Comparison of ENCODE assay signal across 11 cellular contexts in genomic region chr11:3786781-3787428, GRCh38. TPM values are rescaled to one million over a fixed set of nuclear protein-coding genes. Genes with fewer than 3 reads are reported as not detected.
A peak's percentile ranks its signal among the peaks of the same experiment; 100 is the strongest.
DNase-seq lines count a peak whose midpoint lies in the region; ATAC-seq, FAIRE-seq and TF ChIP-seq lines count a peak whose summit lies in the region.
"Had no signal": no experiment of that assay in that cellular context is flagged by ENCODE, and none has a peak within 500 bp of the region (broad histone marks: within the 10 kb centered on the region; RNA-seq: fewer than 3 reads in every experiment).

No MANE protein-coding gene starts in this region.

- H3K27ac ChIP-seq in 22Rv1 = peak overlapping the region; percentile 65
- H3K27ac ChIP-seq in HepG2 (ENCODE audit: extremely low read length, insufficient read depth, low read length) = no peak overlapping the region
- peak overlapping the region in 7 of 59 donors; percentile 18 to 53 (median 30) for H3K27ac ChIP-seq in dorsolateral prefrontal cortex
- no peak overlapping the region for H3K27ac ChIP-seq in MM.1S (ENCODE audit: low read length)
- H3K27ac ChIP-seq: gastroesophageal sphincter had no signal

- peaks cover 22% of the 10 kb centered on the region for H3K4me1 ChIP-seq in adipocyte (ENCODE audit: control insufficient read depth, insufficient read depth, low read length)
- peaks cover 17% of the 10 kb centered on the region for H3K4me1 ChIP-seq in HepG2 (ENCODE audit: insufficient read depth, low read length)
- no peaks in the 10 kb centered on the region for H3K4me1 ChIP-seq in MM.1S (ENCODE audit: low read length)

- no peak for TF ChIP-seq CTCF in 22Rv1 (IDR thresholded peaks at IDR 0.05)
- no peak for TF ChIP-seq CTCF in HepG2 (CRISPR knock-in tag; IDR thresholded peaks at IDR 0.05)
- TF ChIP-seq CTCF in dorsolateral prefrontal cortex (IDR thresholded peaks at IDR 0.05 in 54 of 56, conservative IDR thresholded peaks at IDR 0.05 in 2 of 56; ENCODE audit: low read depth in 1 of 56, partially characterized antibody in 56 of 56) = no peak
- TF ChIP-seq CTCF in MM.1S (IDR thresholded peaks at IDR 0.05; ENCODE audit: low read length) = no peak

- H3K9me3 ChIP-seq in adipocyte (ENCODE audit: control insufficient read depth, low read length) = no peaks in the 10 kb centered on the region
- no peaks in the 10 kb centered on the region for H3K9me3 ChIP-seq in HepG2 (ENCODE audit: low read length)
- H3K9me3 ChIP-seq in MM.1S (replicated peaks; ENCODE audit: insufficient read depth, low read length) = no peaks in the 10 kb centered on the region
- H3K9me3 ChIP-seq: gastroesophageal sphincter had no signal

- H3F3A ChIP-seq in MM.1S (ENCODE audit: insufficient read depth, low read length) = no peaks in the 10 kb centered on the region

- TF ChIP-seq EP300 in HepG2 (IDR thresholded peaks at IDR 0.05; ENCODE audit: low read depth in 2 of 2, low read length in 2 of 2) = no peak
- TF ChIP-seq EP300 in HepG2 (CRISPR knock-in tag; IDR thresholded peaks at IDR 0.05; ENCODE audit: borderline replicate concordance) = no peak

- BruUV-seq in HepG2 (replicated peaks; lab: Mats Ljungman, UMichigan) = TSS peak; percentile 4

- H3K36me3 ChIP-seq in adipocyte (ENCODE audit: control insufficient read depth, insufficient read depth, low read length, severe bottlenecking) = peaks cover 6% of the 10 kb centered on the region
- H3K36me3 ChIP-seq in HepG2 (replicated peaks in 1 of 2; ENCODE audit: control insufficient read depth in 1 of 2, insufficient read depth in 2 of 2, low read length in 2 of 2) = peaks cover 2 to 33% of the 10 kb centered on the region in 2 experiments; a peak in 3 of 5 replicates
- 0 out of 2 replicates have a peak, but pooled peaks cover 4% of the 10 kb centered on the region for H3K36me3 ChIP-seq in MM.1S (replicated peaks; ENCODE audit: insufficient read depth, low read length)

- peaks cover 92% of the 10 kb centered on the region for H3K79me2 ChIP-seq in HepG2 (ENCODE audit: insufficient read depth, low read length)
- peaks cover 100% of the 10 kb centered on the region for H3K79me2 ChIP-seq in MM.1S (ENCODE audit: low read length)

- TF ChIP-seq POLR2A in HepG2 (IDR thresholded peaks at IDR 0.05; ENCODE audit: insufficient read depth in 1 of 2, low read depth in 2 of 2, low read length in 2 of 2) = no peak

- POLR2A ChIA-PET in HepG2 (lab: Yijun Ruan, JAX) = no interaction called here

- H3K27me3 ChIP-seq in adipocyte (replicated peaks; ENCODE audit: control insufficient read depth, insufficient read depth, low read length) (no peaks in the 10 kb centered on the region), HepG2 (ENCODE audit: control insufficient read depth in 1 of 2, insufficient read depth in 2 of 2, low read length in 2 of 2) (no peaks in the 10 kb centered on the region), dorsolateral prefrontal cortex (no peaks in the 10 kb centered on the region), MM.1S (replicated peaks; ENCODE audit: insufficient read depth, low read length) (no peaks in the 10 kb centered on the region)
- H3K27me3 ChIP-seq: gastroesophageal sphincter had no signal

- 97% methylated on average over 8 of the region's 8 CpGs for WGBS in HepG2 (ENCODE audit: low lambda C conversion rate)

- H3K9ac ChIP-seq in adipocyte (ENCODE audit: low read length) = no peak overlapping the region
- H3K9ac ChIP-seq in HepG2 (ENCODE audit: insufficient read depth, low read depth, low read length) = no peak overlapping the region
- no peak overlapping the region for H3K9ac ChIP-seq in MM.1S (ENCODE audit: low read length)

- H3K4me2 ChIP-seq in HepG2 (ENCODE audit: low read depth, low read length) (no peak overlapping the region), MM.1S (ENCODE audit: low read depth, low read length) (no peak overlapping the region)

- no peak for ATAC-seq in HepG2
- ATAC-seq: gastroesophageal sphincter had no signal

- DNase-seq in EL (peak; percentile 22), adipocyte (ENCODE audit: low read depth) (no peak), HepG2 (ENCODE audit: low spot score) (no peak), dorsolateral prefrontal cortex (no peak), hypothalamus (lab: John Stamatoyannopoulos, UW) (no peak), NCI-H524 treated with DMSO at 0.1 percent for 48 hours (lab: John Stamatoyannopoulos, UW) (no peak), MM.1S (no peak)
- DNase-seq: NCI-H1092, substantia nigra had no signal

- FAIRE-seq in HepG2 (lab: Jason Lieb, UNC) = no peak

- peak overlapping the region; percentile 11 for H3K4me3 ChIP-seq in adipocyte (ENCODE audit: low read length)
- no peak overlapping the region for H3K4me3 ChIP-seq in HepG2 (replicated peaks in 1 of 3; ENCODE audit: insufficient read depth in 1 of 3, low read depth in 2 of 3, low read length in 3 of 3)
- H3K4me3 ChIP-seq in dorsolateral prefrontal cortex = no peak overlapping the region
- no peak overlapping the region for H3K4me3 ChIP-seq in MM.1S (ENCODE audit: low read length)
- H3K4me3 ChIP-seq: gastroesophageal sphincter had no signal

- H4K20me1 ChIP-seq in HepG2 (ENCODE audit: insufficient read depth, low read length) (peaks cover 27% of the 10 kb centered on the region), MM.1S (ENCODE audit: insufficient read depth, low read length) (peaks cover 18% of the 10 kb centered on the region; the same call in 1 of the 2 replicates)

- no peaks in the 10 kb centered on the region for H3K9me2 ChIP-seq in MM.1S (replicated peaks; ENCODE audit: insufficient read depth, low read length)

- intact Hi-C loops in HepG2 (cut with micrococcal nuclease; ENCODE audit: unreplicated experiment) (no loop called here), dorsolateral prefrontal cortex (cut with DNase I) (no loop called here)

- no peak for TF ChIP-seq RAD21 in HepG2 (CRISPR knock-in tag; IDR thresholded peaks at IDR 0.05)

- no peak overlapping the region for H2AFZ ChIP-seq in HepG2 (ENCODE audit: low read length)
- no peak overlapping the region for H2AFZ ChIP-seq in MM.1S (ENCODE audit: low read length)

- CTCF ChIA-PET in HepG2 (lab: Yijun Ruan, JAX; ENCODE audit: low intra/inter-chr PET ratio, low total read pairs) = no interaction called here

- in situ Hi-C loops in HepG2 (cut with HindIII; ENCODE audit: extremely low pct_ligation_motif_present, low pct_unique_long_range_greater_than_20kb) = no loop called here

RNA-seq across cellular contexts. Expression of gene NUP98, which starts 10.4 kb away (rescaled TPM):
- total RNA-seq in HepG2 (2016; rRNA removed; fragmentation: Illumina TruSeq; extraction: Trizol) (85.3 and 126 TPM in 2 replicates), dorsolateral prefrontal cortex (10 to 100 TPM; 40.2 to 80.3 (median 56.5) TPM)
- 43.1 and 51.6 TPM in 2 replicates for total RNA-seq in HepG2 (2016; cell fraction: cytosol; rRNA removed; fragmentation: Illumina TruSeq; extraction: Trizol; ENCODE audit: low read depth)
- 89.3 and 123 TPM in 2 replicates for total RNA-seq in HepG2 (2016; cell fraction: insoluble cytoplasmic fraction; rRNA removed; fragmentation: Illumina TruSeq; extraction: Trizol)
- 26.3 and 32.0 TPM in 2 replicates for total RNA-seq in HepG2 (2016; cell fraction: membrane; rRNA removed; fragmentation: Illumina TruSeq; extraction: Trizol)
- 76.7 and 93.4 TPM in 2 replicates for total RNA-seq in HepG2 (2016; cell fraction: nucleus; rRNA removed; fragmentation: Illumina TruSeq; extraction: Trizol)
- 73.6 and 76.6 TPM in 2 replicates for polyA plus RNA-seq in HepG2 (2011; rRNA removed)
- polyA plus RNA-seq in HepG2 (2011; cell fraction: cytosol; rRNA removed) = 69.6 and 79.5 TPM in 2 replicates
- 104 and 106 TPM in 2 replicates for polyA plus RNA-seq in HepG2 (2011; cell fraction: nucleus; rRNA removed)
- polyA plus RNA-seq in HepG2 (2012) = 30.9 and 40.3 TPM in 2 replicates
- polyA plus RNA-seq in HepG2 (2016; cell fraction: cytosol; fragmentation: Illumina TruSeq; extraction: Trizol; ENCODE audit: low read depth) = 3.7 and 4.0 TPM in 2 replicates
- polyA plus RNA-seq in HepG2 (2016; cell fraction: insoluble cytoplasmic fraction; fragmentation: Illumina TruSeq; extraction: Trizol; ENCODE audit: low read depth) = 75.4 and 87.3 TPM in 2 replicates
- polyA plus RNA-seq in HepG2 (2016; cell fraction: membrane; fragmentation: Illumina TruSeq; extraction: Trizol; ENCODE audit: low read depth) = 7.2 and 10.0 TPM in 2 replicates
- 69.6 and 70.2 TPM in 2 replicates for polyA plus RNA-seq in HepG2 (2016; cell fraction: nucleus; fragmentation: Illumina TruSeq; extraction: Trizol; ENCODE audit: insufficient read depth, low read depth)
- 297 and 701 TPM in 2 replicates for polyA minus RNA-seq in HepG2 (2011; rRNA and poly(A)+ RNA removed; ENCODE audit: low replicate concordance)
- 83.2 and 92.9 TPM in 2 replicates for polyA minus RNA-seq in HepG2 (2011; cell fraction: cytosol; rRNA and poly(A)+ RNA removed)
- polyA minus RNA-seq in HepG2 (2011; cell fraction: nucleus; rRNA and poly(A)+ RNA removed) = 87.9 and 109 TPM in 2 replicates

RNA-seq across cellular contexts. Expression of gene PGAP2, which starts 21.5 kb away (rescaled TPM):
- 16.8 and 21.5 TPM in 2 replicates for total RNA-seq in HepG2 (2016; rRNA removed; fragmentation: Illumina TruSeq; extraction: Trizol)
- total RNA-seq in HepG2 (2016; cell fraction: cytosol; rRNA removed; fragmentation: Illumina TruSeq; extraction: Trizol; ENCODE audit: low read depth) = 20.3 and 25.5 TPM in 2 replicates
- total RNA-seq in HepG2 (2016; cell fraction: insoluble cytoplasmic fraction; rRNA removed; fragmentation: Illumina TruSeq; extraction: Trizol) = 17.1 and 19.6 TPM in 2 replicates
- total RNA-seq in HepG2 (2016; cell fraction: membrane; rRNA removed; fragmentation: Illumina TruSeq; extraction: Trizol) = 36.5 and 42.1 TPM in 2 replicates
- 16.9 and 22.3 TPM in 2 replicates for total RNA-seq in HepG2 (2016; cell fraction: nucleus; rRNA removed; fragmentation: Illumina TruSeq; extraction: Trizol)
- polyA plus RNA-seq in HepG2 (2011; rRNA removed) = 46.8 and 47.8 TPM in 2 replicates
- polyA plus RNA-seq in HepG2 (2011; cell fraction: cytosol; rRNA removed) = 34.6 and 41.7 TPM in 2 replicates
- 70.5 and 72.6 TPM in 2 replicates for polyA plus RNA-seq in HepG2 (2011; cell fraction: nucleus; rRNA removed)
- 17.5 and 20.8 TPM in 2 replicates for polyA plus RNA-seq in HepG2 (2012)
- 42.7 and 51.8 TPM in 2 replicates for polyA plus RNA-seq in HepG2 (2016; cell fraction: cytosol; fragmentation: Illumina TruSeq; extraction: Trizol; ENCODE audit: low read depth)
- 29.8 and 30.5 TPM in 2 replicates for polyA plus RNA-seq in HepG2 (2016; cell fraction: insoluble cytoplasmic fraction; fragmentation: Illumina TruSeq; extraction: Trizol; ENCODE audit: low read depth)
- polyA plus RNA-seq in HepG2 (2016; cell fraction: membrane; fragmentation: Illumina TruSeq; extraction: Trizol; ENCODE audit: low read depth) = 58.5 and 61.9 TPM in 2 replicates
- polyA plus RNA-seq in HepG2 (2016; cell fraction: nucleus; fragmentation: Illumina TruSeq; extraction: Trizol; ENCODE audit: insufficient read depth, low read depth) = 62.7 and 64.3 TPM in 2 replicates
- polyA minus RNA-seq in HepG2 (2011; rRNA and poly(A)+ RNA removed; ENCODE audit: low replicate concordance) = 72.3 and 77.1 TPM in 2 replicates
- polyA minus RNA-seq in HepG2 (2011; cell fraction: cytosol; rRNA and poly(A)+ RNA removed) = 15.6 and 19.4 TPM in 2 replicates
- polyA minus RNA-seq in HepG2 (2011; cell fraction: nucleus; rRNA and poly(A)+ RNA removed) = 9.1 and 11.2 TPM in 2 replicates
- total RNA-seq in dorsolateral prefrontal cortex = 10 to 100 TPM; 15.7 to 52.0 (median 29.4) TPM

RNA-seq across cellular contexts. Expression of gene RHOG, which starts 53.9 kb away (rescaled TPM):
- total RNA-seq in HepG2 (2016; rRNA removed; fragmentation: Illumina TruSeq; extraction: Trizol) = 7.7 TPM in 2 replicates
- 2.6 and 3.6 TPM in 2 replicates for total RNA-seq in HepG2 (2016; cell fraction: cytosol; rRNA removed; fragmentation: Illumina TruSeq; extraction: Trizol; ENCODE audit: low read depth)
- 5.8 and 6.8 TPM in 2 replicates for total RNA-seq in HepG2 (2016; cell fraction: insoluble cytoplasmic fraction; rRNA removed; fragmentation: Illumina TruSeq; extraction: Trizol)
- 5.8 and 7.4 TPM in 2 replicates for total RNA-seq in HepG2 (2016; cell fraction: membrane; rRNA removed; fragmentation: Illumina TruSeq; extraction: Trizol)
- total RNA-seq in HepG2 (2016; cell fraction: nucleus; rRNA removed; fragmentation: Illumina TruSeq; extraction: Trizol) = 5.9 and 6.2 TPM in 2 replicates
- polyA plus RNA-seq in HepG2 (2011; rRNA removed) = 23.4 and 27.1 TPM in 2 replicates
- polyA plus RNA-seq in HepG2 (2011; cell fraction: cytosol; rRNA removed) = 28.2 and 39.4 TPM in 2 replicates
- polyA plus RNA-seq in HepG2 (2011; cell fraction: nucleus; rRNA removed) = 16.2 and 18.8 TPM in 2 replicates
- 15.8 and 27.4 TPM in 2 replicates for polyA plus RNA-seq in HepG2 (2012)
- polyA plus RNA-seq in HepG2 (2016; cell fraction: cytosol; fragmentation: Illumina TruSeq; extraction: Trizol; ENCODE audit: low read depth) = 9.6 and 10.7 TPM in 2 replicates
- 21.0 and 25.0 TPM in 2 replicates for polyA plus RNA-seq in HepG2 (2016; cell fraction: insoluble cytoplasmic fraction; fragmentation: Illumina TruSeq; extraction: Trizol; ENCODE audit: low read depth)
- 18.5 and 19.3 TPM in 2 replicates for polyA plus RNA-seq in HepG2 (2016; cell fraction: membrane; fragmentation: Illumina TruSeq; extraction: Trizol; ENCODE audit: low read depth)
- 22.3 and 26.4 TPM in 2 replicates for polyA plus RNA-seq in HepG2 (2016; cell fraction: nucleus; fragmentation: Illumina TruSeq; extraction: Trizol; ENCODE audit: insufficient read depth, low read depth)
- 83.5 and 114 TPM in 2 replicates for polyA minus RNA-seq in HepG2 (2011; rRNA and poly(A)+ RNA removed; ENCODE audit: low replicate concordance)
- polyA minus RNA-seq in HepG2 (2011; cell fraction: cytosol; rRNA and poly(A)+ RNA removed) = 21.8 and 27.6 TPM in 2 replicates
- 11.5 and 17.4 TPM in 2 replicates for polyA minus RNA-seq in HepG2 (2011; cell fraction: nucleus; rRNA and poly(A)+ RNA removed)
- 100 to 1,000 TPM in 1 of 120 experiments, 10 to 100 TPM in 119; 13.0 to 131 (median 35.8) TPM for total RNA-seq in dorsolateral prefrontal cortex
